Comparison of ENCODE assay signal across 8 cellular contexts in genomic region chr9:34380511-34381315, GRCh38.
DNase-seq lines count a peak whose midpoint lies in the region; ATAC-seq lines count a peak whose summit lies in the region.

No MANE protein-coding gene starts in this region.

- H3K36me3 Mint-ChIP-seq in effector memory CD8-positive, alpha-beta T cell (ENCODE audit: insufficient read depth) = peaks cover 18% of the 10 kb centered on the region

- H3K9me3 Mint-ChIP-seq in effector memory CD8-positive, alpha-beta T cell = no peaks in the 10 kb centered on the region

- ATAC-seq in HG02885 (IDR thresholded peaks at IDR 0.05; ENCODE audit: poor library complexity, unreplicated experiment) (peak; percentile 40), GM19324 (IDR thresholded peaks at IDR 0.05; ENCODE audit: low FRiP score, unreplicated experiment) (no peak)
- ATAC-seq in effector memory CD8-positive, alpha-beta T cell (replicated peaks) = peak; percentile 45

- DNase-seq in DMS79 (lab: John Stamatoyannopoulos, UW) (peak; percentile 57), NCI-H82 treated with DMSO at 0.1 percent for 48 hours (lab: John Stamatoyannopoulos, UW; ENCODE audit: unreplicated experiment) (peak; percentile 24), medulla oblongata (ENCODE audit: extremely low spot score) (peak; percentile 74)
- peak; percentile 47 to 61 (median 49) for DNase-seq in activated CD8-positive, alpha-beta memory T cell treated with anti-CD3 and anti-CD28 coated beads for 48 hours (ENCODE audit: low read depth in 2 of 3, low spot score in 2 of 3)
- peak; percentile 58 to 64 (median 63) for DNase-seq in effector memory CD8-positive, alpha-beta T cell
- peak; percentile 54 to 79 (median 60) for DNase-seq in stimulated activated CD4-positive, alpha-beta T cell treated with anti-CD3 and anti-CD28 coated beads, TNF-alpha, amount 100 ng/mL, for 24 hours (ENCODE audit: low read depth in 3 of 3)

- H3K27me3 Mint-ChIP-seq in effector memory CD8-positive, alpha-beta T cell = no peaks in the 10 kb centered on the region

- peaks cover 24 to 38% of the 10 kb centered on the region in 2 donors for H3K4me1 Mint-ChIP-seq in effector memory CD8-positive, alpha-beta T cell (ENCODE audit: low read depth in 2 of 2)

- H3K4me3 Mint-ChIP-seq in effector memory CD8-positive, alpha-beta T cell = peak overlapping the region; percentile 66 to 71

- H3K27ac Mint-ChIP-seq in effector memory CD8-positive, alpha-beta T cell = peak overlapping the region in 1 of 2 donors; percentile 70

Comparison
In these comparisons a context has a peak if more than half of its experiments do, and no peak if none do; other contexts are left out.
1. DNase-seq: peak in every context shown above with its lines; median percentile 74 in medulla oblongata; 63 in effector memory CD8-positive, alpha-beta T cell; 60 in stimulated activated CD4-positive, alpha-beta T cell treated with anti-CD3 and anti-CD28 coated beads, TNF-alpha, amount 100 ng/mL, for 24 hours; 57 in DMS79; 49 in activated CD8-positive, alpha-beta memory T cell treated with anti-CD3 and anti-CD28 coated beads for 48 hours; 24 in NCI-H82 treated with DMSO at 0.1 percent for 48 hours.